In the genomic region with DNA sequence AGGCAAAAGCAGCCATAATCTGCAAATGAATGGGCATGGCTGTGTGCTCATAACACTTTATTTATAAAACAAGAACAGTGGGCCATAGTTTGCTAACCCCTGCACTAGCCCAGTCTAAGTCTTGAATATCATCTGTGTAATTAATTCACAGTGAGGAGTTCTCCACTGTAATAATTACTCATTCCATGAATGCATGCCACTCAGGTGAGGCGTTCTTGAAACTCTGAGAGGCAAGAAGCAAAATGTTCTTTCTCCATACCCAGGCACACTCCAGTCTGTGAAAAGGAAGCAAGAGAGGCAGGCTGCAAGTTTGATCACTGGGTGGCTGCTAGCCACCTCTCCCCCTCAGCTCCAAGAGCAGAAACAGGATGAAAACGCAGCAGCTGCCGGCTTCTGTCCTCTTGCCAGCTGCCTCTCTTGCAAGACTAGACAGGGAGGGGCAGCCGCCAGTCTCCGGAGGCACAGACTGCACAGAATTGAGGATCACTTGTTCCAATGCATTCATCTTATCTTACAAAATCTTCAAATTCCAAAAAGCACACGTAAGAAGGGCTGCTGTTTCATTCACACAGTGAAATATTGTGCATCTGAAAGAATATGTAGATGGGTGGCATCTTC, we compare ENCODE assay signal across 6 cellular contexts.
DNase-seq lines count a peak whose midpoint lies in the region; ATAC-seq and TF ChIP-seq lines count a peak whose summit lies in the region.
"Not testable (repeated sequence)": the region's sequence is repeated elsewhere in the genome, so short reads cannot be mapped to it uniquely, and the experiment has no call there.

No MANE protein-coding gene starts in this region.

- H3K4me1 ChIP-seq in gastroesophageal sphincter; heart right ventricle; lung (ENCODE audit: control insufficient read depth in 2 of 2, insufficient read depth in 2 of 2, low read length in 2 of 2): not testable (repeated sequence)

- not testable (repeated sequence) for TF ChIP-seq CTCF in WTC11 (IDR thresholded peaks at IDR 0.05); gastroesophageal sphincter (IDR thresholded peaks at IDR 0.05); heart right ventricle (IDR thresholded peaks at IDR 0.05); lung (IDR thresholded peaks at IDR 0.05; ENCODE audit: control extremely low read depth, extremely low read depth)

- not testable (repeated sequence) for TF ChIP-seq POLR2A in gastroesophageal sphincter (IDR thresholded peaks at IDR 0.05)

- no CpG with 5 or more reads among the region's 6 CpGs for WGBS in gastroesophageal sphincter (ENCODE audit: low coverage in 1 of 2), 2 donors
- WGBS in heart right ventricle, 2 donors = no CpG with 5 or more reads among the region's 6 CpGs
- no CpG with 5 or more reads among the region's 6 CpGs for WGBS in lung, 2 donors

- not testable (repeated sequence) for TF ChIP-seq EP300 in gastroesophageal sphincter (IDR thresholded peaks at IDR 0.05)

- H3K27ac ChIP-seq in gastroesophageal sphincter; heart right ventricle; lung (ENCODE audit: low read depth in 1 of 2, low read length in 1 of 2): not testable (repeated sequence)

- H3K4me1 Mint-ChIP-seq in WTC11 = not testable (repeated sequence)

- H3K27me3 ChIP-seq in gastroesophageal sphincter; heart right ventricle; lung (ENCODE audit: control insufficient read depth, insufficient read depth): not testable (repeated sequence)

- H3K36me3 Mint-ChIP-seq in WTC11 = not testable (repeated sequence)

- DNase-seq in WTC11 (ENCODE audit: low spot score); heart right ventricle; left colon; lung (ENCODE audit: low spot score); sciatic nerve (ENCODE audit: low spot score): not testable (repeated sequence)

- CTCF ChIA-PET in WTC11 (lab: Charles Lee) = not testable (repeated sequence)

- not testable (repeated sequence) for H3K27me3 Mint-ChIP-seq in WTC11 (ENCODE audit: low read depth)

- not testable (repeated sequence) for H3K4me3 ChIP-seq in gastroesophageal sphincter, heart right ventricle, lung

- H3K36me3 ChIP-seq in gastroesophageal sphincter; heart right ventricle; lung (ENCODE audit: control insufficient read depth in 2 of 2, insufficient read depth in 2 of 2, low read length in 2 of 2): not testable (repeated sequence)

- ATAC-seq in WTC11 = peak; percentile 18; the same call in 1 of the 2 replicates
- ATAC-seq in gastroesophageal sphincter = peak; percentile 86
- ATAC-seq in heart right ventricle = peak; percentile 34 to 90 (median 84)
- peak; percentile 54 for ATAC-seq in left colon
- ATAC-seq in lung (ENCODE audit: insufficient read depth, low FRiP score) = peak; percentile 47
- peak; percentile 86 for ATAC-seq in sciatic nerve

- POLR2A ChIA-PET in WTC11 (lab: Charles Lee) = not testable (repeated sequence)

- not testable (repeated sequence) for H3K9me3 ChIP-seq in gastroesophageal sphincter; heart right ventricle; lung (ENCODE audit: control insufficient read depth in 2 of 2, insufficient read depth in 1 of 2, low read length in 1 of 2)

- not testable (repeated sequence) for H3K9me3 Mint-ChIP-seq in WTC11

- H3K4me3 Mint-ChIP-seq in WTC11 = not testable (repeated sequence)

- H3K27ac Mint-ChIP-seq in WTC11 = not testable (repeated sequence)

- intact Hi-C loops in heart right ventricle (cut with DNase I); left colon (cut with DNase I, micrococcal nuclease); sciatic nerve (cut with DNase I): not testable (repeated sequence)

Comparison
In these comparisons a context has a peak if more than half of its experiments do, and no peak if none do; other contexts are left out.
1. ATAC-seq: peak in every context shown above with its lines; median percentile 86 in gastroesophageal sphincter; 86 in sciatic nerve; 84 in heart right ventricle; 54 in left colon; 47 in lung; 18 in WTC11.